ENCODE assay signal across 1 cellular context in genomic region chr5:173864126-173865075, GRCh38.
TF ChIP-seq lines count a peak whose summit lies in the region.

No MANE protein-coding gene starts in this region.

TF ChIP-seq in H1, 55 proteins besides CTCF, POLR2A, EP300 and RAD21:
- TF ChIP-seq CBX8 (IDR thresholded peaks at IDR 0.05; ENCODE audit: borderline replicate concordance, low read depth, low read length) (no peak), TEAD4 (IDR thresholded peaks at IDR 0.05; ENCODE audit: low read depth, low read length) (no peak), MAFK (IDR thresholded peaks at IDR 0.05; ENCODE audit: low read depth, low read length) (no peak), YY1 (IDR thresholded peaks at IDR 0.05; ENCODE audit: low read depth, low read length) (no peak), SAP30 (IDR thresholded peaks at IDR 0.05; ENCODE audit: insufficient read depth, insufficient replicate concordance, low read length) (no peak), KDM5A (IDR thresholded peaks at IDR 0.05; ENCODE audit: low read length) (no peak)
- TF ChIP-seq, protein P1, sequence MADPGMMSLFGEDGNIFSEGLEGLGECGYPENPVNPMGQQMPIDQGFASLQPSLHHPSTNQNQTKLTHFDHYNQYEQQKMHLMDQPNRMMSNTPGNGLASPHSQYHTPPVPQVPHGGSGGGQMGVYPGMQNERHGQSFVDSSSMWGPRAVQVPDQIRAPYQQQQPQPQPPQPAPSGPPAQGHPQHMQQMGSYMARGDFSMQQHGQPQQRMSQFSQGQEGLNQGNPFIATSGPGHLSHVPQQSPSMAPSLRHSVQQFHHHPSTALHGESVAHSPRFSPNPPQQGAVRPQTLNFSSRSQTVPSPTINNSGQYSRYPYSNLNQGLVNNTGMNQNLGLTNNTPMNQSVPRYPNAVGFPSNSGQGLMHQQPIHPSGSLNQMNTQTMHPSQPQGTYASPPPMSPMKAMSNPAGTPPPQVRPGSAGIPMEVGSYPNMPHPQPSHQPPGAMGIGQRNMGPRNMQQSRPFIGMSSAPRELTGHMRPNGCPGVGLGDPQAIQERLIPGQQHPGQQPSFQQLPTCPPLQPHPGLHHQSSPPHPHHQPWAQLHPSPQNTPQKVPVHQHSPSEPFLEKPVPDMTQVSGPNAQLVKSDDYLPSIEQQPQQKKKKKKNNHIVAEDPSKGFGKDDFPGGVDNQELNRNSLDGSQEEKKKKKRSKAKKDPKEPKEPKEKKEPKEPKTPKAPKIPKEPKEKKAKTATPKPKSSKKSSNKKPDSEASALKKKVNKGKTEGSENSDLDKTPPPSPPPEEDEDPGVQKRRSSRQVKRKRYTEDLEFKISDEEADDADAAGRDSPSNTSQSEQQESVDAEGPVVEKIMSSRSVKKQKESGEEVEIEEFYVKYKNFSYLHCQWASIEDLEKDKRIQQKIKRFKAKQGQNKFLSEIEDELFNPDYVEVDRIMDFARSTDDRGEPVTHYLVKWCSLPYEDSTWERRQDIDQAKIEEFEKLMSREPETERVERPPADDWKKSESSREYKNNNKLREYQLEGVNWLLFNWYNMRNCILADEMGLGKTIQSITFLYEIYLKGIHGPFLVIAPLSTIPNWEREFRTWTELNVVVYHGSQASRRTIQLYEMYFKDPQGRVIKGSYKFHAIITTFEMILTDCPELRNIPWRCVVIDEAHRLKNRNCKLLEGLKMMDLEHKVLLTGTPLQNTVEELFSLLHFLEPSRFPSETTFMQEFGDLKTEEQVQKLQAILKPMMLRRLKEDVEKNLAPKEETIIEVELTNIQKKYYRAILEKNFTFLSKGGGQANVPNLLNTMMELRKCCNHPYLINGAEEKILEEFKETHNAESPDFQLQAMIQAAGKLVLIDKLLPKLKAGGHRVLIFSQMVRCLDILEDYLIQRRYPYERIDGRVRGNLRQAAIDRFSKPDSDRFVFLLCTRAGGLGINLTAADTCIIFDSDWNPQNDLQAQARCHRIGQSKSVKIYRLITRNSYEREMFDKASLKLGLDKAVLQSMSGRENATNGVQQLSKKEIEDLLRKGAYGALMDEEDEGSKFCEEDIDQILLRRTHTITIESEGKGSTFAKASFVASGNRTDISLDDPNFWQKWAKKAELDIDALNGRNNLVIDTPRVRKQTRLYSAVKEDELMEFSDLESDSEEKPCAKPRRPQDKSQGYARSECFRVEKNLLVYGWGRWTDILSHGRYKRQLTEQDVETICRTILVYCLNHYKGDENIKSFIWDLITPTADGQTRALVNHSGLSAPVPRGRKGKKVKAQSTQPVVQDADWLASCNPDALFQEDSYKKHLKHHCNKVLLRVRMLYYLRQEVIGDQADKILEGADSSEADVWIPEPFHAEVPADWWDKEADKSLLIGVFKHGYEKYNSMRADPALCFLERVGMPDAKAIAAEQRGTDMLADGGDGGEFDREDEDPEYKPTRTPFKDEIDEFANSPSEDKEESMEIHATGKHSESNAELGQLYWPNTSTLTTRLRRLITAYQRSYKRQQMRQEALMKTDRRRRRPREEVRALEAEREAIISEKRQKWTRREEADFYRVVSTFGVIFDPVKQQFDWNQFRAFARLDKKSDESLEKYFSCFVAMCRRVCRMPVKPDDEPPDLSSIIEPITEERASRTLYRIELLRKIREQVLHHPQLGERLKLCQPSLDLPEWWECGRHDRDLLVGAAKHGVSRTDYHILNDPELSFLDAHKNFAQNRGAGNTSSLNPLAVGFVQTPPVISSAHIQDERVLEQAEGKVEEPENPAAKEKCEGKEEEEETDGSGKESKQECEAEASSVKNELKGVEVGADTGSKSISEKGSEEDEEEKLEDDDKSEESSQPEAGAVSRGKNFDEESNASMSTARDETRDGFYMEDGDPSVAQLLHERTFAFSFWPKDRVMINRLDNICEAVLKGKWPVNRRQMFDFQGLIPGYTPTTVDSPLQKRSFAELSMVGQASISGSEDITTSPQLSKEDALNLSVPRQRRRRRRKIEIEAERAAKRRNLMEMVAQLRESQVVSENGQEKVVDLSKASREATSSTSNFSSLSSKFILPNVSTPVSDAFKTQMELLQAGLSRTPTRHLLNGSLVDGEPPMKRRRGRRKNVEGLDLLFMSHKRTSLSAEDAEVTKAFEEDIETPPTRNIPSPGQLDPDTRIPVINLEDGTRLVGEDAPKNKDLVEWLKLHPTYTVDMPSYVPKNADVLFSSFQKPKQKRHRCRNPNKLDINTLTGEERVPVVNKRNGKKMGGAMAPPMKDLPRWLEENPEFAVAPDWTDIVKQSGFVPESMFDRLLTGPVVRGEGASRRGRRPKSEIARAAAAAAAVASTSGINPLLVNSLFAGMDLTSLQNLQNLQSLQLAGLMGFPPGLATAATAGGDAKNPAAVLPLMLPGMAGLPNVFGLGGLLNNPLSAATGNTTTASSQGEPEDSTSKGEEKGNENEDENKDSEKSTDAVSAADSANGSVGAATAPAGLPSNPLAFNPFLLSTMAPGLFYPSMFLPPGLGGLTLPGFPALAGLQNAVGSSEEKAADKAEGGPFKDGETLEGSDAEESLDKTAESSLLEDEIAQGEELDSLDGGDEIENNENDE (IDR thresholded peaks at IDR 0.05; ENCODE audit: insufficient replicate concordance, low read length), result no peak
- TF ChIP-seq, protein P2, sequence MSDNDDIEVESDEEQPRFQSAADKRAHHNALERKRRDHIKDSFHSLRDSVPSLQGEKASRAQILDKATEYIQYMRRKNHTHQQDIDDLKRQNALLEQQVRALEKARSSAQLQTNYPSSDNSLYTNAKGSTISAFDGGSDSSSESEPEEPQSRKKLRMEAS (IDR thresholded peaks at IDR 0.05), result no peak
